31 cellular contexts compared by ENCODE assay signal in genomic region chr20:63915471-63915870, GRCh38. TPM values are rescaled to one million over a fixed set of nuclear protein-coding genes. Genes with fewer than 3 reads are reported as not detected.
DNase-seq lines count a peak whose midpoint lies in the region; ATAC-seq, FAIRE-seq and TF ChIP-seq lines count a peak whose summit lies in the region.
"Had no signal": no experiment of that assay in that cellular context is flagged by ENCODE, and none has a peak within 500 bp of the region (broad histone marks: within the 10 kb centered on the region; RNA-seq: fewer than 3 reads in every experiment).

No MANE protein-coding gene starts in this region.

- peaks cover 48% of the 10 kb centered on the region for H3K36me3 Mint-ChIP-seq in activated CD4-positive, alpha-beta T cell treated with anti-CD3 and anti-CD28 coated beads, Interleukin-2, amount 10 ng/mL, durations not matched to agents 7 days and 5 days (ENCODE audit: low read depth)
- peaks cover 41% of the 10 kb centered on the region for H3K36me3 Mint-ChIP-seq in CD4-positive, alpha-beta T cell (ENCODE audit: low read depth)

- no peak overlapping the region for H3K27ac Mint-ChIP-seq in activated CD4-positive, alpha-beta T cell treated with anti-CD3 and anti-CD28 coated beads, Interleukin-2, amount 10 ng/mL, durations not matched to agents 7 days and 5 days
- no peak overlapping the region for H3K27ac Mint-ChIP-seq in CD4-positive, alpha-beta T cell
- H3K27ac Mint-ChIP-seq: activated CD4-positive, alpha-beta memory T cell treated with anti-CD3 and anti-CD28 coated beads, Interleukin-2, amount 10 ng/mL, durations not matched to agents 7 days and 5 days; GM23338 had no signal

- no peak overlapping the region for H3K4me3 Mint-ChIP-seq in activated CD4-positive, alpha-beta T cell treated with anti-CD3 and anti-CD28 coated beads, Interleukin-2, amount 10 ng/mL, durations not matched to agents 7 days and 5 days
- no peak overlapping the region for H3K4me3 Mint-ChIP-seq in CD4-positive, alpha-beta T cell
- H3K4me3 Mint-ChIP-seq: activated CD4-positive, alpha-beta memory T cell treated with anti-CD3 and anti-CD28 coated beads, Interleukin-2, amount 10 ng/mL, durations not matched to agents 7 days and 5 days; GM23338 had no signal

- DNase-seq in Right ventricle myocardium inferior (ENCODE audit: missing footprints), result peak; percentile 70
- DNase-seq in cardiac septum (ENCODE audit: low spot score), result no peak
- peak in 1 of 3 donors; percentile 70 for DNase-seq in right cardiac atrium
- peak in 5 of 6 donors; percentile 47 to 76 (median 60) for DNase-seq in pancreas
- no peak for DNase-seq in activated CD4-positive, alpha-beta T cell treated with anti-CD3 and anti-CD28 coated beads, Interleukin-2, amount 10 ng/mL, durations not matched to agents 7 days and 5 days
- no peak for DNase-seq in CD4-positive, alpha-beta T cell
- DNase-seq in BE2C, result no peak
- DNase-seq: activated CD4-positive, alpha-beta memory T cell treated with anti-CD3 and anti-CD28 coated beads, Interleukin-2, amount 10 ng/mL, durations not matched to agents 7 days and 5 days; activated naive CD4-positive, alpha-beta T cell; activated T-cell treated with anti-CD3 and anti-CD28 coated beads, Interleukin-2, amount 50 U/mL, for 1 hour; DMS 273 treated with DMSO at 0.1 percent for 48 hours; islet precursor cell; Karpas-422; mesendoderm; NCI-H1048; NCI-H2081 treated with DMSO at 0.1 percent for 48 hours; NCI-H446 treated with DMSO at 0.1 percent for 48 hours; SHP77; stimulated activated CD4-positive, alpha-beta T cell treated with anti-CD3 and anti-CD28 coated beads, Interleukin-15, amount 100 ng/mL, for 24 hours; T-helper 1 cell; transverse colon; WERI-Rb-1 had no signal

- H3K4me3 ChIP-seq in right cardiac atrium (ENCODE audit: low read length) (no peak overlapping the region), pancreas (no peak overlapping the region), BE2C (ENCODE audit: low read depth, low read length) (no peak overlapping the region)
- H3K4me3 ChIP-seq: GM23338, hepatocyte, transverse colon had no signal

- peaks cover 16% of the 10 kb centered on the region for H3K4me1 Mint-ChIP-seq in activated CD4-positive, alpha-beta T cell treated with anti-CD3 and anti-CD28 coated beads, Interleukin-2, amount 10 ng/mL, durations not matched to agents 7 days and 5 days
- peaks cover 16% of the 10 kb centered on the region for H3K4me1 Mint-ChIP-seq in CD4-positive, alpha-beta T cell (ENCODE audit: low read depth)

- H3K27ac ChIP-seq in right cardiac atrium (ENCODE audit: low read length), result no peak overlapping the region
- no peak overlapping the region for H3K27ac ChIP-seq in pancreas
- no peak overlapping the region for H3K27ac ChIP-seq in CD4-positive, alpha-beta T cell (ENCODE audit: low read depth, low read length)
- H3K27ac ChIP-seq: hepatocyte, transverse colon, WERI-Rb-1 had no signal

- peaks cover 3% of the 10 kb centered on the region for H3K4me1 ChIP-seq in right cardiac atrium (ENCODE audit: control insufficient read depth, insufficient read depth, low read length)
- H3K4me1 ChIP-seq in pancreas, result peaks cover 0 to 25% (median 13%) of the 10 kb centered on the region in 3 donors
- no peaks in the 10 kb centered on the region; the same call in 1 of the 2 replicates for H3K4me1 ChIP-seq in BE2C

- ATAC-seq in Right ventricle myocardium inferior (peak; percentile 77), right cardiac atrium (peak; percentile 47 to 71), pancreas (peak; percentile 38 to 81 (median 68)), HG03139 (IDR thresholded peaks at IDR 0.05; ENCODE audit: unreplicated experiment) (no peak)
- ATAC-seq in CD4-positive, alpha-beta T cell (ENCODE audit: poor library complexity), result no peak
- ATAC-seq: GM23338 had no signal

- POLR2A ChIA-PET in activated CD4-positive, alpha-beta T cell treated with anti-CD3 and anti-CD28 coated beads, Interleukin-2, amount 10 ng/mL, durations not matched to agents 7 days and 5 days (lab: Charles Lee), result no interaction called here
- POLR2A ChIA-PET in CD4-positive, alpha-beta T cell (lab: Charles Lee), result no interaction called here

- H3K27me3 ChIP-seq in right cardiac atrium (ENCODE audit: control insufficient read depth, insufficient read depth) (no peaks in the 10 kb centered on the region), pancreas (no peaks in the 10 kb centered on the region), BE2C (no peaks in the 10 kb centered on the region)
- no peaks in the 10 kb centered on the region for H3K27me3 ChIP-seq in CD4-positive, alpha-beta T cell (ENCODE audit: control insufficient read depth, insufficient read depth, low read length)
- H3K27me3 ChIP-seq: hepatocyte, transverse colon had no signal

- no peaks in the 10 kb centered on the region for H3K36me3 ChIP-seq in pancreas
- peaks cover 5% of the 10 kb centered on the region; the same call in 1 of the 2 replicates for H3K36me3 ChIP-seq in BE2C
- H3K36me3 ChIP-seq: WERI-Rb-1 had no signal

- no peaks in the 10 kb centered on the region for H3K27me3 Mint-ChIP-seq in activated CD4-positive, alpha-beta T cell treated with anti-CD3 and anti-CD28 coated beads, Interleukin-2, amount 10 ng/mL, durations not matched to agents 7 days and 5 days
- H3K27me3 Mint-ChIP-seq in CD4-positive, alpha-beta T cell, result no peaks in the 10 kb centered on the region
- H3K27me3 Mint-ChIP-seq: activated CD4-positive, alpha-beta memory T cell treated with anti-CD3 and anti-CD28 coated beads, Interleukin-2, amount 10 ng/mL, durations not matched to agents 7 days and 5 days had no signal

- no peaks in the 10 kb centered on the region for H3K9me3 ChIP-seq in right cardiac atrium (ENCODE audit: control insufficient read depth, low read length)
- H3K9me3 ChIP-seq in pancreas, result no peaks in the 10 kb centered on the region
- H3K9me3 ChIP-seq in CD4-positive, alpha-beta T cell (ENCODE audit: control insufficient read depth, low read length), result no peaks in the 10 kb centered on the region
- H3K9me3 ChIP-seq in BE2C, result no peaks in the 10 kb centered on the region; the same call in 1 of the 2 replicates
- H3K9me3 ChIP-seq: transverse colon had no signal

- CTCF ChIA-PET in activated CD4-positive, alpha-beta T cell treated with anti-CD3 and anti-CD28 coated beads, Interleukin-2, amount 10 ng/mL, durations not matched to agents 7 days and 5 days (lab: Charles Lee), result interaction anchor here (0.7 kb wide), 1 partner anchor 20 kb away, joined by 3 read pairs; no protein-coding TSS in a partner anchor
- CTCF ChIA-PET in CD4-positive, alpha-beta T cell (lab: Charles Lee), result interaction anchor here (0.6 to 1.4 kb wide), 4 partner anchors 16 to 209 kb away, joined by 3 to 4 read pairs (median 4); no protein-coding TSS in a partner anchor

- no peak for FAIRE-seq in pancreas (lab: Jason Lieb, UNC)
- FAIRE-seq: astrocyte, colon had no signal

- intact Hi-C loops in Right ventricle myocardium inferior (cut with DNase I) (no loop called here), cardiac septum (cut with DNase I) (no loop called here), right cardiac atrium (cut with DNase I) (no loop called here), pancreas (cut with DNase I) (no loop called here)
- intact Hi-C loops in CD4-positive, alpha-beta T cell (cut with DNase I, micrococcal nuclease), result no loop called here

- peaks cover 2% of the 10 kb centered on the region for H3K9me3 Mint-ChIP-seq in activated CD4-positive, alpha-beta T cell treated with anti-CD3 and anti-CD28 coated beads, Interleukin-2, amount 10 ng/mL, durations not matched to agents 7 days and 5 days
- H3K9me3 Mint-ChIP-seq in CD4-positive, alpha-beta T cell, result no peaks in the 10 kb centered on the region

- 81% methylated on average over 6 of the region's 6 CpGs for WGBS in right cardiac atrium
- 42% methylated on average over 6 of the region's 6 CpGs for WGBS in pancreas, 2 donors

- TF ChIP-seq CTCF in pancreas (IDR thresholded peaks at IDR 0.05) (no peak), BE2C (IDR thresholded peaks at IDR 0.05; ENCODE audit: low read depth, low read length) (no peak)
- TF ChIP-seq CTCF in CD4-positive, alpha-beta T cell (IDR thresholded peaks at IDR 0.05), result no peak

RNA-seq across cellular contexts. Expression of gene DNAJC5, which starts 20.5 kb away (rescaled TPM):
- total RNA-seq in Right ventricle myocardium inferior (41.4 TPM), cardiac septum (36.1 TPM), right cardiac atrium (10 to 100 TPM; 43.1 to 51.0 (median 49.9) TPM), pancreas (10 to 100 TPM; 25.0 to 31.5 (median 29.2) TPM)
- polyA plus RNA-seq in right cardiac atrium (32.2 TPM), pancreas (10 to 100 TPM; 20.1 to 23.3 TPM)
- 10 to 100 TPM; 54.0 to 58.7 TPM for total RNA-seq in activated CD4-positive, alpha-beta T cell treated with anti-CD3 and anti-CD28 coated beads, Interleukin-2, amount 10 ng/mL, durations not matched to agents 7 days and 5 days
- 10 to 100 TPM; 21.4 to 22.5 TPM for total RNA-seq in CD4-positive, alpha-beta T cell
- 67.9 TPM for polyA plus RNA-seq in BE2C (2012; ENCODE audit: insufficient read depth, insufficient read length, low read depth)

RNA-seq across cellular contexts. Expression of gene UCKL1, which starts 40.7 kb away (rescaled TPM):
- total RNA-seq in Right ventricle myocardium inferior (52.0 TPM), cardiac septum (43.2 TPM), right cardiac atrium (10 to 100 TPM; 35.5 to 47.0 (median 44.0) TPM), pancreas (10 to 100 TPM; 13.9 to 23.1 (median 17.2) TPM)
- polyA plus RNA-seq in right cardiac atrium (36.5 TPM), pancreas (10 to 100 TPM; 67.8 to 84.7 TPM)
- 10 to 100 TPM; 37.8 to 41.0 TPM for total RNA-seq in activated CD4-positive, alpha-beta T cell treated with anti-CD3 and anti-CD28 coated beads, Interleukin-2, amount 10 ng/mL, durations not matched to agents 7 days and 5 days
- total RNA-seq in CD4-positive, alpha-beta T cell, result 10 to 100 TPM; 41.3 to 46.1 TPM
- polyA plus RNA-seq in BE2C (2012; ENCODE audit: insufficient read depth, insufficient read length, low read depth), result 141 TPM

RNA-seq across cellular contexts. Expression of gene TPD52L2, which starts 50.4 kb away (rescaled TPM):
- total RNA-seq in Right ventricle myocardium inferior (78.0 TPM), cardiac septum (72.0 TPM), right cardiac atrium (10 to 100 TPM; 62.1 to 73.5 (median 63.6) TPM), pancreas (10 to 100 TPM; 16.3 to 35.0 (median 22.3) TPM)
- polyA plus RNA-seq in right cardiac atrium (52.3 TPM), pancreas (10 to 100 TPM; 33.8 to 47.3 TPM)
- 10 to 100 TPM; 39.6 to 41.6 TPM for total RNA-seq in activated CD4-positive, alpha-beta T cell treated with anti-CD3 and anti-CD28 coated beads, Interleukin-2, amount 10 ng/mL, durations not matched to agents 7 days and 5 days
- total RNA-seq in CD4-positive, alpha-beta T cell, result 10 to 100 TPM; 15.1 to 15.3 TPM
- 173 TPM for polyA plus RNA-seq in BE2C (2012; ENCODE audit: insufficient read depth, insufficient read length, low read depth)

RNA-seq across cellular contexts. Expression of gene ABHD16B, which starts 54.2 kb away (rescaled TPM):
- not detected for total RNA-seq in Right ventricle myocardium inferior
- not detected for total RNA-seq in cardiac septum
- not detected for total RNA-seq in right cardiac atrium
- polyA plus RNA-seq in right cardiac atrium, result 0.54 TPM
- total RNA-seq in pancreas, result not detected
- under 1 TPM; 0.12 to 0.53 TPM for polyA plus RNA-seq in pancreas
- not detected for total RNA-seq in activated CD4-positive, alpha-beta T cell treated with anti-CD3 and anti-CD28 coated beads, Interleukin-2, amount 10 ng/mL, durations not matched to agents 7 days and 5 days
- not detected for total RNA-seq in CD4-positive, alpha-beta T cell
- polyA plus RNA-seq in BE2C (2012; ENCODE audit: insufficient read depth, insufficient read length, low read depth), result 9.8 TPM
- total RNA-seq: A172; activated CD4-positive, alpha-beta memory T cell treated with anti-CD3 and anti-CD28 coated beads, Interleukin-2, amount 10 ng/mL, durations not matched to agents 7 days and 5 days; astrocyte; G401; GM23338; hepatocyte; transverse colon had no signal
- polyA plus RNA-seq: BJ, GM23338, neural cell had no signal

RNA-seq across cellular contexts. Expression of gene ZNF512B, which starts 54.3 kb away (rescaled TPM):
- total RNA-seq in Right ventricle myocardium inferior (12.2 TPM), cardiac septum (12.8 TPM), right cardiac atrium (10 to 100 TPM; 12.3 to 16.1 (median 13.6) TPM), pancreas (10 to 100 TPM in 3 of 6 donors, 1 to 10 TPM in 3; 8.5 to 12.8 (median 9.8) TPM)
- polyA plus RNA-seq in right cardiac atrium (9.8 TPM), pancreas (10 to 100 TPM; 12.8 to 22.0 TPM)
- total RNA-seq in activated CD4-positive, alpha-beta T cell treated with anti-CD3 and anti-CD28 coated beads, Interleukin-2, amount 10 ng/mL, durations not matched to agents 7 days and 5 days, result 10 to 100 TPM; 19.3 to 21.4 TPM
- 10 to 100 TPM; 22.0 to 23.3 TPM for total RNA-seq in CD4-positive, alpha-beta T cell
- polyA plus RNA-seq in BE2C (2012; ENCODE audit: insufficient read depth, insufficient read length, low read depth), result 24.8 TPM

Comparison
In these comparisons a context has a peak if more than half of its experiments do, and no peak if none do; other contexts are left out.
1. DNase-seq: peak in Right ventricle myocardium inferior (single experiment) and pancreas (5 of 6); none in cardiac septum (single experiment), activated CD4-positive, alpha-beta T cell treated with anti-CD3 and anti-CD28 coated beads, Interleukin-2, amount 10 ng/mL, durations not matched to agents 7 days and 5 days (single experiment), CD4-positive, alpha-beta T cell (0 of 10) and BE2C (single experiment).
2. ATAC-seq: peak in Right ventricle myocardium inferior (single experiment), right cardiac atrium (2 of 2) and pancreas (4 of 4); none in HG03139 (single experiment) and CD4-positive, alpha-beta T cell (single experiment).